Comparison of ENCODE assay signal across 1 cellular context in the genomic region with DNA sequence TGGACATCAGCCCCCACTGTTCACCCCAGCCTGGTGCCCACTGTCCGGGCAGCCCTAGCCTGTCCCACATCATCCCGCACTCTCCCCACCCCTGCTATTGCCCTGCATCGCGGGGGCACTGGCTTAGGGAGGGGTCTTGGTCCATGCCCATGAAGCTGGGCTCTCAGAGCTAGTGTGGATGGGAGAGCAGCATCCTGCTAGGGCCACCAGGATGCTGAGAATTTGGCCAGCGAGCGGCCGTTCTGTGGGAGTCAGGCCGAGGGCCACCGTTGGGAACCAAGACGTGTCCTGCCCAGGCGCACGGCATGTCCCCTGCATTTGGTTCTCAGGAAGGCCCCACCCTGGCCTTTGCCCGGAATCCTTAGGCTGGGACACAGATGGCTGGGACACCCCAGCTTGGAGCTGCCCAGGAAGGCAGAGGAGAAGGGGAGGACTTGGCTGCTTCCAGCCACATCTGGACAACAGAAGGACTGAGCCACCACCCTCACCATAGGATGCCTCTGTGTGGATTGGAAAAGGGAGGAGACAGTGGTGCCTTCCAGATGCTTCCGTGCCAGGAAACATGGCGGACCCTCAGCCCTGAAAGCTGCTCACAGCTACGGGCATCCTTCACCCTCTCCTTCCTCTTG.
TF ChIP-seq lines count a peak whose summit lies in the region.

No MANE protein-coding gene starts in this region.

TF ChIP-seq in A549, 52 proteins besides CTCF, POLR2A, EP300 and RAD21 (continued from another document):
- no peak for TF ChIP-seq JUNB (IDR thresholded peaks at IDR 0.05)
- TF ChIP-seq JUN (IDR thresholded peaks at IDR 0.05) = no peak
- TF ChIP-seq CHD4 (IDR thresholded peaks at IDR 0.05; ENCODE audit: borderline replicate concordance) = no peak
